In genomic region chr15:90595760-90596155, GRCh38 we compare ENCODE assay signal across 10 cellular contexts.
DNase-seq lines count a peak whose midpoint lies in the region; ATAC-seq and TF ChIP-seq lines count a peak whose summit lies in the region.
"Had no signal": no experiment of that assay in that cellular context is flagged by ENCODE, and none has a peak within 500 bp of the region (broad histone marks: within the 10 kb centered on the region; RNA-seq: fewer than 3 reads in every experiment).

No MANE protein-coding gene starts in this region.

- peaks cover 11% of the 10 kb centered on the region for H3K4me1 ChIP-seq in rectal smooth muscle tissue (ENCODE audit: control insufficient read depth, insufficient read depth, low read length)

- H3K27ac Mint-ChIP-seq in activated naive CD4-positive, alpha-beta T cell treated with anti-CD3 and anti-CD28 coated beads, Interleukin-2, amount 50 U/mL, for 72 hours = peak overlapping the region; percentile 95 to 100

- ATAC-seq in GM21786 (IDR thresholded peaks at IDR 0.05; ENCODE audit: unreplicated experiment) (peak; percentile 7), GM18519 (IDR thresholded peaks at IDR 0.05; ENCODE audit: low FRiP score, unreplicated experiment) (no peak)
- ATAC-seq in activated naive CD4-positive, alpha-beta T cell treated with anti-CD3 and anti-CD28 coated beads, Interleukin-2, amount 50 U/mL, for 72 hours = no peak
- ATAC-seq: Panc1 had no signal

- H3K27ac ChIP-seq in rectal smooth muscle tissue (ENCODE audit: low read depth, low read length) = peak overlapping the region; percentile 22

- DNase-seq in GM12865 (ENCODE audit: low read depth) (peak; percentile 60), retina (no peak), NCI-H187 (lab: John Stamatoyannopoulos, UW) (no peak), DMS 273 treated with DMSO at 0.1 percent for 48 hours (lab: John Stamatoyannopoulos, UW) (no peak)
- no peak for DNase-seq in activated naive CD4-positive, alpha-beta T cell treated with anti-CD3 and anti-CD28 coated beads, Interleukin-2, amount 50 U/mL, for 72 hours (ENCODE audit: low spot score in 2 of 2)
- DNase-seq: activated CD4-positive, alpha-beta T cell treated with anti-CD3 and anti-CD28 coated beads for 4 hours had no signal

- H3K36me3 ChIP-seq in rectal smooth muscle tissue (ENCODE audit: control insufficient read depth, insufficient read depth, low read length) = peaks cover 3% of the 10 kb centered on the region

- H3K9me3 Mint-ChIP-seq in activated naive CD4-positive, alpha-beta T cell treated with anti-CD3 and anti-CD28 coated beads, Interleukin-2, amount 50 U/mL, for 72 hours = peaks cover 0 to 4% of the 10 kb centered on the region in 2 donors

- H3K27me3 ChIP-seq in rectal smooth muscle tissue (ENCODE audit: control insufficient read depth, insufficient read depth, low read length) = no peaks in the 10 kb centered on the region

- H3K4me3 ChIP-seq in GM12865 (ENCODE audit: low read depth, low read length) = peak overlapping the region; percentile 32
- H3K4me3 ChIP-seq in rectal smooth muscle tissue (ENCODE audit: low read length) = no peak overlapping the region

- no peak overlapping the region for H3K9ac ChIP-seq in rectal smooth muscle tissue (ENCODE audit: low read length)

- peaks cover 16 to 55% of the 10 kb centered on the region in 2 donors for H3K36me3 Mint-ChIP-seq in activated naive CD4-positive, alpha-beta T cell treated with anti-CD3 and anti-CD28 coated beads, Interleukin-2, amount 50 U/mL, for 72 hours

- no peak for TF ChIP-seq CTCF in GM12865 (IDR thresholded peaks at IDR 0.05; ENCODE audit: insufficient read depth, low read depth, low read length, missing control alignments)
